1 cellular context compared by ENCODE assay signal in genomic region chr1:40389871-40390560, GRCh38.
A peak's percentile ranks its signal among the peaks of the same experiment; 100 is the strongest.
TF ChIP-seq lines count a peak whose summit lies in the region.

No MANE protein-coding gene starts in this region.

TF ChIP-seq in GM12878, 131 proteins besides CTCF, POLR2A, EP300 and RAD21:
- TF ChIP-seq ZNF687 (IDR thresholded peaks at IDR 0.05) (peak; percentile 21; the same call in 1 of the 2 replicates), RUNX3 (IDR thresholded peaks at IDR 0.05; ENCODE audit: low read length) (no peak), POLR2AphosphoS5 (IDR thresholded peaks at IDR 0.05; ENCODE audit: low read length) (0 out of 2 replicates have a peak, but pooled peaks have one; percentile 7)
